In the genomic region with DNA sequence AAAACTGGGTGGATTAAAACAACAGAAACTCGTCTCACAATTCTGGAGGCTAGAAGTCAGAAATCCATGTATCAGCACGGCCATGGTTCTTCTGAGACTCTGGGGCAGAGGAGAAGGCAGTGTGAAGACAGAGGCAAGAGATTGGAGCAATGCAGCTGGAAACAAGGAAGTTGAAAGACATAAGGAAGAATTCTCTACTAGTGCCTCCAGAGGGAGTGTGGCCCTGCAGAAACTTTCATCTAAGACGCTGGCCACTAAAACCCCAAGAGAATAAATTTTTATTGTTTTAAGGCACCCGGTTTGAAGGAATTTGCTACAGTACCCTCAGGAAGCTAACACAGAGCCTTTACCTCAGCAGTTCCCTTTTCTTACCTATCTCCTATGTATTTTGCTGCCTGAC, we compare ENCODE assay signal across 17 cellular contexts.
A peak's percentile ranks its signal among the peaks of the same experiment; 100 is the strongest.
DNase-seq lines count a peak whose midpoint lies in the region; ATAC-seq and TF ChIP-seq lines count a peak whose summit lies in the region.
"Had no signal": no experiment of that assay in that cellular context is flagged by ENCODE, and none has a peak within 500 bp of the region (broad histone marks: within the 10 kb centered on the region; RNA-seq: fewer than 3 reads in every experiment).

No MANE protein-coding gene starts in this region.

- 0 out of 3 replicates have a peak, but pooled peaks cover 3% of the 10 kb centered on the region for H3K36me3 Mint-ChIP-seq in GM23338 (ENCODE audit: low read depth)

- H3K9me2 ChIP-seq in GM23338 (ENCODE audit: insufficient read depth), result no peaks in the 10 kb centered on the region

- H3K9me3 Mint-ChIP-seq in GM23338, result no peaks in the 10 kb centered on the region

- no peak overlapping the region for H3K27ac ChIP-seq in GM23338 (ENCODE audit: low read depth)
- H3K27ac ChIP-seq in VCaP, result no peak overlapping the region
- H3K27ac ChIP-seq in suprapubic skin, result no peak overlapping the region
- H3K27ac ChIP-seq in aorta (ENCODE audit: low read depth in 1 of 2, low read length in 2 of 2), result no peak overlapping the region
- H3K27ac ChIP-seq: SJSA1, thoracic aorta had no signal

- peak overlapping the region; percentile 53 for H2AFZ ChIP-seq in GM23338

- H3K27me3 ChIP-seq in GM23338 (ENCODE audit: insufficient read depth) (no peaks in the 10 kb centered on the region), suprapubic skin (no peaks in the 10 kb centered on the region), aorta (ENCODE audit: control insufficient read depth in 1 of 2, insufficient read depth in 2 of 2, low read length in 1 of 2) (no peaks in the 10 kb centered on the region)
- H3K27me3 ChIP-seq: SJSA1 had no signal

- no peaks in the 10 kb centered on the region for H4K20me1 ChIP-seq in GM23338 (replicated peaks; ENCODE audit: insufficient read depth)

- H3K27ac Mint-ChIP-seq in GM23338, result no peak overlapping the region; the same call in 1 of the 2 replicates

- no peaks in the 10 kb centered on the region for H3K9me3 ChIP-seq in suprapubic skin
- H3K9me3 ChIP-seq in aorta (ENCODE audit: control insufficient read depth, low read length), result peaks cover 1% of the 10 kb centered on the region
- H3K9me3 ChIP-seq: SJSA1, thoracic aorta had no signal

- 29% methylated on average over 4 of the region's 4 CpGs for WGBS in suprapubic skin
- WGBS in aorta, 2 donors, result 18 to 20% methylated on average over 4 of the region's 4 CpGs

- ATAC-seq in GM23338, result peak; percentile 84
- ATAC-seq in aorta (ENCODE audit: low FRiP score), result no peak
- ATAC-seq: left colon had no signal

- H3F3A ChIP-seq in GM23338 (replicated peaks; ENCODE audit: low read depth), result no peaks in the 10 kb centered on the region

- H3K4me3 Mint-ChIP-seq in GM23338, result no peak overlapping the region

- peak; percentile 42 to 48 for TF ChIP-seq CTCF in GM23338 (conservative IDR thresholded peaks at IDR 0.05; ENCODE audit: low read depth in 2 of 2)
- peak; percentile 25; the same call in 1 of the 2 replicates for TF ChIP-seq CTCF in VCaP (conservative IDR thresholded peaks at IDR 0.05)
- TF ChIP-seq CTCF in suprapubic skin (IDR thresholded peaks at IDR 0.05), result no peak

- no peak for TF ChIP-seq EP300 in suprapubic skin (IDR thresholded peaks at IDR 0.05)

- intact Hi-C loops in aorta (cut with DNase I), result no loop called here

- no peaks in the 10 kb centered on the region for H3K79me2 ChIP-seq in GM23338 (replicated peaks; ENCODE audit: insufficient read depth)

- no peak for TF ChIP-seq POLR2A in suprapubic skin (IDR thresholded peaks at IDR 0.05)

- no peak overlapping the region for H3K4me2 ChIP-seq in GM23338

- H3K4me3 ChIP-seq in GM23338 (no peak overlapping the region), suprapubic skin (no peak overlapping the region), aorta (ENCODE audit: low read length in 2 of 2) (no peak overlapping the region)
- H3K4me3 ChIP-seq: SJSA1, thoracic aorta had no signal

- no peaks in the 10 kb centered on the region for H3K36me3 ChIP-seq in GM23338 (ENCODE audit: insufficient read depth)
- no peaks in the 10 kb centered on the region for H3K36me3 ChIP-seq in suprapubic skin
- no peaks in the 10 kb centered on the region for H3K36me3 ChIP-seq in aorta (ENCODE audit: control insufficient read depth in 1 of 2, insufficient read depth in 2 of 2, low read length in 1 of 2)
- H3K36me3 ChIP-seq: SJSA1, thoracic aorta had no signal

- DNase-seq in GM23338 (ENCODE audit: low spot score), result peak; percentile 65
- peak; percentile 59 for DNase-seq in MV-4-11 (lab: John Stamatoyannopoulos, UW)
- DNase-seq in medulla oblongata (ENCODE audit: extremely low spot score), result peak; percentile 19
- DNase-seq in suprapubic skin (ENCODE audit: low spot score in 2 of 2), result no peak
- no peak for DNase-seq in aorta
- DNase-seq in activated CD4-positive, alpha-beta T cell treated with anti-CD3 and anti-CD28 coated beads for 4 hours, result no peak
- DNase-seq: activated CD4-positive, alpha-beta T cell treated with anti-CD3 and anti-CD28 coated beads for 48 hours; activated T-cell treated with anti-CD3 and anti-CD28 coated beads, Interleukin-2, amount 50 U/mL, for 48 hours; amniotic stem cell; effector CD8-positive, alpha-beta T cell; left colon; MM.1S; NCI-H446 treated with DMSO at 0.1 percent for 48 hours; small intestine had no signal

- H3K4me1 ChIP-seq in GM23338 (ENCODE audit: insufficient read depth) (no peaks in the 10 kb centered on the region), suprapubic skin (peaks cover 4% of the 10 kb centered on the region), aorta (ENCODE audit: control insufficient read depth in 1 of 2, insufficient read depth in 2 of 2, low read length in 2 of 2) (no peaks in the 10 kb centered on the region)
- H3K4me1 ChIP-seq: SJSA1 had no signal

- peaks cover 2% of the 10 kb centered on the region; the same call in 1 of the 3 replicates for H3K4me1 Mint-ChIP-seq in GM23338

- H3K27me3 Mint-ChIP-seq in GM23338 (ENCODE audit: insufficient read depth, low read depth, poor library complexity), result peaks cover 4% of the 10 kb centered on the region

TF ChIP-seq in GM23338, 12 proteins besides CTCF, POLR2A, EP300 and RAD21 (continues in another document):
- TF ChIP-seq REST (IDR thresholded peaks at IDR 0.05; ENCODE audit: unreplicated experiment), result no peak

Comparison
In these comparisons a context has a peak if more than half of its experiments do, and no peak if none do; other contexts are left out.
1. DNase-seq: peak in GM23338 (single experiment), MV-4-11 (single experiment) and medulla oblongata (single experiment); none in suprapubic skin (0 of 2), aorta (0 of 2) and activated CD4-positive, alpha-beta T cell treated with anti-CD3 and anti-CD28 coated beads for 4 hours (0 of 2).
2. CTCF ChIP-seq: peak in GM23338 (2 of 2) and VCaP (single experiment); none in suprapubic skin (0 of 2).